ENCODE assay signal across 28 cellular contexts in the genomic region with DNA sequence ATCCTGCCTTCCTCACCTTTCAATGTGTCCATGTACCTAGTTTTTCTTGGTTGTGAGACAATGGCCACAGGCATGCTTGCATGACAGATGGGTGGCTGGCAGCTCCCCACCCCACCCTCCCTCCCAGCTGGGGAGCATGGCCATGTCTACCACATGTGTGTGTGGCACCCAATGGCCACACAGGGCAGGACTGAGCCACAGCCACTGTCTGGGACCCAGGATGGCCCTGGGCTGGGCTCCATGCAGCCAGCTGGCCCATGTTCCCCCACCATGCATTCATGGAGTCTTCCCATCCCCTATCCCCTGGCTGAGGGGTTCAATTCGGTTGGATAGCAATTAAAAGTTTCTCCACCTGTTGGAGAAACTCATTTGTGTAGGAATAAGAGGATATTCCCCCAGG.
"Had no signal": no experiment of that assay in that cellular context is flagged by ENCODE, and none has a peak within 500 bp of the region (broad histone marks: within the 10 kb centered on the region; RNA-seq: fewer than 3 reads in every experiment).

No MANE protein-coding gene starts in this region.

- H3K27ac ChIP-seq: ascending aorta, breast epithelium, cardiac muscle cell, colonic mucosa, epithelial cell of prostate, esophagus squamous epithelium, gastroesophageal sphincter had no signal

- H3K9me3 ChIP-seq: colonic mucosa had no signal

- H3K27me3 ChIP-seq: ascending aorta, breast epithelium, cardiac muscle cell, colonic mucosa, esophagus squamous epithelium, gastroesophageal sphincter had no signal

- H3K4me1 ChIP-seq: ascending aorta, breast epithelium, colonic mucosa, esophagus squamous epithelium, gastroesophageal sphincter had no signal

- ATAC-seq: activated CD4-positive, alpha-beta T cell treated with anti-CD3 and anti-CD28 coated beads for 36 hours; activated CD8-positive, alpha-beta memory T cell treated with anti-CD3 and anti-CD28 coated beads, Interleukin-2, amount 10 ng/mL, durations not matched to agents 7 days and 5 days; activated CD8-positive, alpha-beta T cell treated with anti-CD3 and anti-CD28 coated beads, Interleukin-2, amount 10 ng/mL, durations not matched to agents 7 days and 5 days; activated naive CD4-positive, alpha-beta T cell treated with anti-CD3 and anti-CD28 coated beads, Interleukin-2, amount 50 U/mL, for 72 hours; gastroesophageal sphincter had no signal

- FAIRE-seq: endometrium, endothelial cell of umbilical vein had no signal

- DNase-seq: activated CD4-positive, alpha-beta memory T cell treated with anti-CD3 and anti-CD28 coated beads for 36 hours; activated CD4-positive, alpha-beta T cell treated with anti-CD3 and anti-CD28 coated beads for 36 hours; activated CD4-positive, alpha-beta T cell treated with anti-CD3 and anti-CD28 coated beads, Interleukin-2, amount 10 ng/mL, durations not matched to agents 24 days and 14 days; activated CD4-positive, CD25-positive, alpha-beta regulatory T cell; activated CD4-positive, CD25-positive, alpha-beta regulatory T cell treated with anti-CD3 and anti-CD28 coated beads, Interleukin-2, amount 50 U/mL, for 72 hours; activated CD8-positive, alpha-beta memory T cell treated with anti-CD3 and anti-CD28 coated beads, Interleukin-2, amount 10 ng/mL, durations not matched to agents 7 days and 5 days; activated CD8-positive, alpha-beta memory T cell treated with anti-CD3 and anti-CD28 coated beads, Interleukin-2, amount 50 U/mL, for 4 hours; activated CD8-positive, alpha-beta T cell treated with anti-CD3 and anti-CD28 coated beads, Interleukin-2, amount 10 ng/mL, durations not matched to agents 7 days and 5 days; activated effector memory CD4-positive, alpha-beta T cell treated with anti-CD3 and anti-CD28 coated beads, Interleukin-2, amount 50 U/mL, for 16 hours; activated naive CD4-positive, alpha-beta T cell treated with anti-CD3 and anti-CD28 coated beads for 36 hours; activated naive CD8-positive, alpha-beta T cell treated with anti-CD3 and anti-CD28 coated beads, Interleukin-2, amount 10 ng/mL, durations not matched to agents 7 days and 5 days; activated T-cell treated with anti-CD3 and anti-CD28 coated beads, Interleukin-2, amount 50 U/mL, for 1 hour; activated T-cell treated with anti-CD3 and anti-CD28 coated beads, Interleukin-2, amount 50 U/mL, for 48 hours; central memory CD4-positive, alpha-beta T cell; cerebellar nuclear complex; colonic mucosa; effector CD8-positive, alpha-beta T cell; esophagus squamous epithelium; foreskin melanocyte; T-helper 2 cell had no signal

- H3K4me3 ChIP-seq: ascending aorta, breast epithelium, cardiac muscle cell, colonic mucosa, esophagus squamous epithelium, gastroesophageal sphincter had no signal

- H3K36me3 ChIP-seq: ascending aorta, breast epithelium, cardiac muscle cell, colonic mucosa, esophagus squamous epithelium, gastroesophageal sphincter had no signal
